ENCODE assay signal across 1 cellular context in genomic region chr7:16615234-16615633, GRCh38.
TF ChIP-seq lines count a peak whose summit lies in the region.

No MANE protein-coding gene starts in this region.

TF ChIP-seq in WTC11, 78 proteins besides CTCF, POLR2A, EP300 and RAD21 (continued from another document):
- no peak for TF ChIP-seq PREB (CRISPR knock-in tag; IDR thresholded peaks at IDR 0.05; ENCODE audit: borderline replicate concordance)
- no peak for TF ChIP-seq MAX (CRISPR knock-in tag; IDR thresholded peaks at IDR 0.05)
- TF ChIP-seq SMAD3 (CRISPR knock-in tag; IDR thresholded peaks at IDR 0.05; ENCODE audit: borderline replicate concordance), result no peak
- TF ChIP-seq, protein P1, sequence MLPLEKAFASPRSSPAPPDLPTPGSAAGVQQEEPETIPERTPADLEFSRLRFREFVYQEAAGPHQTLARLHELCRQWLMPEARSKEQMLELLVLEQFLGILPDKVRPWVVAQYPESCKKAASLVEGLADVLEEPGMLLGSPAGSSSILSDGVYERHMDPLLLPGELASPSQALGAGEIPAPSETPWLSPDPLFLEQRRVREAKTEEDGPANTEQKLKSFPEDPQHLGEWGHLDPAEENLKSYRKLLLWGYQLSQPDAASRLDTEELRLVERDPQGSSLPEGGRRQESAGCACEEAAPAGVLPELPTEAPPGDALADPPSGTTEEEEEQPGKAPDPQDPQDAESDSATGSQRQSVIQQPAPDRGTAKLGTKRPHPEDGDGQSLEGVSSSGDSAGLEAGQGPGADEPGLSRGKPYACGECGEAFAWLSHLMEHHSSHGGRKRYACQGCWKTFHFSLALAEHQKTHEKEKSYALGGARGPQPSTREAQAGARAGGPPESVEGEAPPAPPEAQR (CRISPR knock-in tag; IDR thresholded peaks at IDR 0.05), result no peak
- TF ChIP-seq AFF4 (CRISPR knock-in tag; IDR thresholded peaks at IDR 0.05; ENCODE audit: borderline replicate concordance), result no peak
- no peak for TF ChIP-seq GABPB1 (CRISPR knock-in tag; IDR thresholded peaks at IDR 0.05)
- TF ChIP-seq ZBTB43 (CRISPR knock-in tag; IDR thresholded peaks at IDR 0.05), result no peak
- no peak for TF ChIP-seq NFE2L1 (CRISPR knock-in tag; IDR thresholded peaks at IDR 0.05)
- TF ChIP-seq MXD4 (CRISPR knock-in tag; IDR thresholded peaks at IDR 0.05; ENCODE audit: borderline replicate concordance), result no peak
- TF ChIP-seq, protein P2, sequence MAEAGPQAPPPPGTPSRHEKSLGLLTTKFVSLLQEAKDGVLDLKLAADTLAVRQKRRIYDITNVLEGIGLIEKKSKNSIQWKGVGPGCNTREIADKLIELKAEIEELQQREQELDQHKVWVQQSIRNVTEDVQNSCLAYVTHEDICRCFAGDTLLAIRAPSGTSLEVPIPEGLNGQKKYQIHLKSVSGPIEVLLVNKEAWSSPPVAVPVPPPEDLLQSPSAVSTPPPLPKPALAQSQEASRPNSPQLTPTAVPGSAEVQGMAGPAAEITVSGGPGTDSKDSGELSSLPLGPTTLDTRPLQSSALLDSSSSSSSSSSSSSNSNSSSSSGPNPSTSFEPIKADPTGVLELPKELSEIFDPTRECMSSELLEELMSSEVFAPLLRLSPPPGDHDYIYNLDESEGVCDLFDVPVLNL (CRISPR knock-in tag; IDR thresholded peaks at IDR 0.05; ENCODE audit: borderline replicate concordance, low read depth), result no peak
- no peak for TF ChIP-seq ZNF121 (CRISPR knock-in tag; IDR thresholded peaks at IDR 0.05)
